13 cellular contexts compared by ENCODE assay signal in genomic region chr6:116286773-116287358, GRCh38. TPM values are rescaled to one million over a fixed set of nuclear protein-coding genes. Genes with fewer than 3 reads are reported as not detected.
A peak's percentile ranks its signal among the peaks of the same experiment; 100 is the strongest.
DNase-seq lines count a peak whose midpoint lies in the region; ATAC-seq, FAIRE-seq and TF ChIP-seq lines count a peak whose summit lies in the region.
"Had no signal": no experiment of that assay in that cellular context is flagged by ENCODE, and none has a peak within 500 bp of the region (broad histone marks: within the 10 kb centered on the region; RNA-seq: fewer than 3 reads in every experiment).

No MANE protein-coding gene starts in this region.

- H3K23ac ChIP-seq in IMR-90 (ENCODE audit: low read depth, low read length): no peak overlapping the region

- TF ChIP-seq EP300 in K562 (IDR thresholded peaks at IDR 0.05; ENCODE audit: low read length): no peak

- H3K4me3 ChIP-seq in IMR-90 (ENCODE audit: insufficient read depth, low read depth, low read length): no peak overlapping the region
- no peak overlapping the region for H3K4me3 ChIP-seq in K562
- H3K4me3 ChIP-seq in keratinocyte (ENCODE audit: control insufficient read depth in 2 of 3, extremely low read depth in 1 of 3, insufficient read depth in 2 of 3, low read depth in 1 of 3, low read length in 3 of 3): no peak overlapping the region
- H3K4me3 ChIP-seq: HAP-1, Peyer's patch had no signal

- H3K4ac ChIP-seq in IMR-90 (ENCODE audit: low read depth, low read length): no peak overlapping the region

- CTCF ChIA-PET in IMR-90 (lab: Yijun Ruan, JAX) (interaction anchor here (0.6 to 2.0 kb wide), 23 partner anchors 7 to 274 kb away, joined by 3 to 13 read pairs (median 6); partner anchors contain the start of genes CALHM5, DSE and TSPYL1), K562 (lab: Yijun Ruan, JAX; ENCODE audit: low intra/inter-chr PET ratio) (interaction anchor here (0.9 to 1.2 kb wide), 3 partner anchors 243 to 246 kb away, joined by 3 to 4 read pairs (median 3); no protein-coding TSS in a partner anchor)

- H3K27ac ChIP-seq in IMR-90 (ENCODE audit: insufficient read depth, low read length) (no peak overlapping the region), K562 (ENCODE audit: extremely low read depth, low read depth, low read length) (no peak overlapping the region), keratinocyte (ENCODE audit: control insufficient read depth, insufficient read depth, low read length) (peak overlapping the region; percentile 6)
- H3K27ac ChIP-seq: Peyer's patch had no signal

- H3K4me1 ChIP-seq in IMR-90 (ENCODE audit: control insufficient read depth, insufficient read depth, low read length) (no peaks in the 10 kb centered on the region; the same call in 1 of the 2 replicates), K562 (replicated peaks in 1 of 2; ENCODE audit: control insufficient read depth in 2 of 2, insufficient read depth in 2 of 2, low read length in 2 of 2) (no peaks in the 10 kb centered on the region; a peak in 1 of 5 replicates), keratinocyte (ENCODE audit: control insufficient read depth, extremely low read depth, insufficient read depth, low read length) (peaks cover 4% of the 10 kb centered on the region)
- H3K4me1 ChIP-seq: HAP-1, Peyer's patch had no signal

- H4K8ac ChIP-seq in IMR-90 (ENCODE audit: low read depth in 2 of 2, low read length in 2 of 2): no peak overlapping the region

- H3K9ac ChIP-seq in IMR-90 (ENCODE audit: low read depth, low read length): no peak overlapping the region
- H3K9ac ChIP-seq in K562 (ENCODE audit: insufficient read depth in 1 of 2, low read depth in 2 of 2, low read length in 2 of 2): no peak overlapping the region
- no peak overlapping the region for H3K9ac ChIP-seq in keratinocyte (ENCODE audit: control insufficient read depth, extremely low read depth, insufficient read depth, low read length)

- H2BK20ac ChIP-seq in IMR-90 (ENCODE audit: low read depth, low read length): no peak overlapping the region

- BruUV-seq in IMR-90 (replicated peaks; lab: Mats Ljungman, UMichigan) (no TSS peak), K562 (replicated peaks; lab: Mats Ljungman, UMichigan) (no TSS peak)

- peaks cover 0 to 3% of the 10 kb centered on the region in 2 experiments; a peak in 1 of 4 replicates for H3K79me1 ChIP-seq in IMR-90 (ENCODE audit: low read depth in 1 of 2, low read length in 2 of 2)

- ATAC-seq in IMR-90 (ENCODE audit: low read depth): no peak
- peak; percentile 40; the same call in 1 of the 3 replicates for ATAC-seq in K562

- no peak overlapping the region for H2BK5ac ChIP-seq in IMR-90 (ENCODE audit: low read depth, low read length, poor library complexity, severe bottlenecking)

- H2AFZ ChIP-seq in IMR-90 (replicated peaks; ENCODE audit: low read length, poor library complexity) (no peak overlapping the region), K562 (ENCODE audit: low read depth, low read length) (no peak overlapping the region), keratinocyte (ENCODE audit: control insufficient read depth, low read length) (no peak overlapping the region)

- TF ChIP-seq RAD21 in IMR-90 (IDR thresholded peaks at IDR 0.05; ENCODE audit: low read length): no peak
- TF ChIP-seq RAD21 in K562 (CRISPR knock-in tag; conservative IDR thresholded peaks at IDR 0.05 in 1 of 2, IDR thresholded peaks at IDR 0.05 in 1 of 2): no peak

- no peak overlapping the region for H2BK15ac ChIP-seq in IMR-90 (ENCODE audit: low read depth, low read length)

- H3K4me2 ChIP-seq in IMR-90 (ENCODE audit: low read depth, low read length) (no peak overlapping the region), K562 (ENCODE audit: insufficient read depth, low read length) (no peak overlapping the region), keratinocyte (ENCODE audit: control insufficient read depth, extremely low read depth, insufficient read depth, low read depth, low read length) (no peak overlapping the region)

- H2AK9ac ChIP-seq in IMR-90 (replicated peaks; ENCODE audit: low read depth, low read length, poor library complexity): no peak overlapping the region

- no peak overlapping the region for H4K91ac ChIP-seq in IMR-90 (ENCODE audit: insufficient read depth, low read depth, low read length)

- H3K9me3 ChIP-seq in IMR-90 (ENCODE audit: control insufficient read depth, insufficient read depth, low read length) (no peaks in the 10 kb centered on the region), K562 (replicated peaks; ENCODE audit: control insufficient read depth, insufficient read depth, low read depth, low read length) (no peaks in the 10 kb centered on the region), keratinocyte (ENCODE audit: control insufficient read depth, low read depth, low read length) (no peaks in the 10 kb centered on the region)
- H3K9me3 ChIP-seq: HAP-1, Peyer's patch had no signal

- POLR2A ChIA-PET in IMR-90 (lab: Charles Lee; ENCODE audit: unreplicated experiment) (interaction anchor here (0.5 to 0.6 kb wide), 2 partner anchors 85 to 118 kb away, joined by 3 to 5 read pairs; no protein-coding TSS in a partner anchor), K562 (lab: Yijun Ruan, JAX) (no interaction called here)

- H3K36me3 ChIP-seq in IMR-90 (ENCODE audit: control insufficient read depth, insufficient read depth, low read length) (no peaks in the 10 kb centered on the region), K562 (ENCODE audit: control insufficient read depth, insufficient read depth, low read length) (no peaks in the 10 kb centered on the region), keratinocyte (ENCODE audit: control insufficient read depth in 2 of 2, extremely low read depth in 1 of 2, insufficient read depth in 2 of 2, low read length in 2 of 2) (no peaks in the 10 kb centered on the region)
- H3K36me3 ChIP-seq: HAP-1, Peyer's patch had no signal

- dilution Hi-C loops in IMR-90 (cut with HindIII; ENCODE audit: low sequenced_read_pairs, unreplicated experiment) (no loop called here), keratinocyte (cut with MboI; ENCODE audit: extremely low pct_ligation_motif_present, low sequenced_read_pairs) (no loop called here)

- H4K20me1 ChIP-seq in IMR-90 (ENCODE audit: insufficient read depth, low read length): no peaks in the 10 kb centered on the region
- H4K20me1 ChIP-seq in K562 (replicated peaks; ENCODE audit: control insufficient read depth, insufficient read depth, low read length): no peaks in the 10 kb centered on the region
- no peaks in the 10 kb centered on the region for H4K20me1 ChIP-seq in keratinocyte (ENCODE audit: control insufficient read depth, extremely low read depth, insufficient read depth, low read length)

- H3K79me2 ChIP-seq in K562 (ENCODE audit: control insufficient read depth, insufficient read depth, low read length): no peaks in the 10 kb centered on the region
- no peaks in the 10 kb centered on the region for H3K79me2 ChIP-seq in keratinocyte (ENCODE audit: control insufficient read depth, insufficient read depth, low read length)

- H3K56ac ChIP-seq in IMR-90 (ENCODE audit: extremely low read depth, insufficient read depth, low read length): no peak overlapping the region

- DNase-seq in GM12892 (ENCODE audit: insufficient read length) (no peak), IMR-90 (peak; percentile 25), K562 (ENCODE audit: extremely low read depth in 1 of 4, low spot score in 3 of 4) (no peak), keratinocyte (ENCODE audit: low read depth, low spot score) (no peak), NCI-H345 (lab: John Stamatoyannopoulos, UW) (no peak)
- no peak for DNase-seq in activated CD8-positive, alpha-beta memory T cell treated with anti-CD3 and anti-CD28 coated beads for 24 hours
- DNase-seq in stimulated activated CD4-positive, alpha-beta T cell treated with anti-CD3 and anti-CD28 coated beads, Interleukin-2, amount 100 ng/mL, for 48 hours: no peak
- DNase-seq: DND-41, NCI-H187, NCI-H524 treated with DMSO at 0.1 percent for 48 hours, Peyer's patch, Right ventricle myocardium superior had no signal

- no peak overlapping the region for H3K18ac ChIP-seq in IMR-90 (ENCODE audit: low read depth, low read length)

- no peak overlapping the region for H3K14ac ChIP-seq in IMR-90 (replicated peaks; ENCODE audit: low read depth, low read length)

- no peak for TF ChIP-seq POLR2A in GM12892 (IDR thresholded peaks at IDR 0.05; ENCODE audit: low read depth, low read length)
- TF ChIP-seq POLR2A in IMR-90 (IDR thresholded peaks at IDR 0.05; ENCODE audit: low read depth, low read length): no peak
- TF ChIP-seq POLR2A in K562 (conservative IDR thresholded peaks at IDR 0.05): no peak

- H3K9me1 ChIP-seq in IMR-90 (ENCODE audit: insufficient read depth, low read length) (no peaks in the 10 kb centered on the region), K562 (ENCODE audit: control insufficient read depth, insufficient read depth, low read length) (no peaks in the 10 kb centered on the region), keratinocyte (ENCODE audit: control insufficient read depth, extremely low read depth, insufficient read depth, low read length) (no peaks in the 10 kb centered on the region)

- TF ChIP-seq CTCF in IMR-90 (conservative IDR thresholded peaks at IDR 0.05; ENCODE audit: low read depth, low read length) (no peak), K562 (IDR thresholded peaks at IDR 0.05 in 2 of 3, conservative IDR thresholded peaks at IDR 0.05 in 1 of 3; ENCODE audit: insufficient read depth in 2 of 3, low read depth in 1 of 3, low read length in 3 of 3) (no peak), keratinocyte (optimal IDR thresholded peaks at IDR 0.05 in 1 of 3, IDR thresholded peaks at IDR 0.05 in 1 of 3, conservative IDR thresholded peaks at IDR 0.05 in 1 of 3; ENCODE audit: extremely low read depth in 1 of 3, insufficient read depth in 2 of 3, low read length in 3 of 3) (no peak)

- FAIRE-seq in GM12892 (lab: Jason Lieb, UNC): peak; percentile 38
- FAIRE-seq in K562 (lab: Jason Lieb, UNC): no peak
- FAIRE-seq in keratinocyte (lab: Jason Lieb, UNC): no peak

- no peak overlapping the region for H2AK5ac ChIP-seq in IMR-90 (ENCODE audit: low read depth, low read length)

- in situ Hi-C loops in IMR-90 (cut with MboI; ENCODE audit: low sequenced_read_pairs): loop anchor here (25.0 kb wide), 1 partner anchor 150 kb away; no protein-coding TSS in a partner anchor
- in situ Hi-C loops in K562 (cut with MboI): loop anchor here (10.0 kb wide), 1 partner anchor 268 kb away; the partner anchor contains the start of gene CALHM4

- intact Hi-C loops in IMR-90 (cut with micrococcal nuclease) (loop anchor here (1.0 to 5.0 kb wide), 4 partner anchors 85 to 274 kb away; partner anchors contain the start of gene DSE), K562 (cut with micrococcal nuclease) (loop anchor here (1.0 to 2.0 kb wide), 2 partner anchors 245 to 274 kb away; no protein-coding TSS in a partner anchor)

- H4K5ac ChIP-seq in IMR-90 (ENCODE audit: low read depth, low read length): no peak overlapping the region

- no peak overlapping the region for H2BK120ac ChIP-seq in IMR-90 (ENCODE audit: low read depth, low read length)

- H3K27me3 ChIP-seq in IMR-90 (ENCODE audit: control insufficient read depth, insufficient read depth, low read length): no peaks in the 10 kb centered on the region
- H3K27me3 ChIP-seq in K562 (ENCODE audit: control insufficient read depth in 2 of 2, insufficient read depth in 2 of 2, low read length in 2 of 2): 0 out of 5 replicates have a peak, but pooled peaks cover 0 to 3% of the 10 kb centered on the region in 2 experiments
- H3K27me3 ChIP-seq in keratinocyte (ENCODE audit: control insufficient read depth, extremely low read depth, insufficient read depth, low read length): no peaks in the 10 kb centered on the region

- WGBS in IMR-90 (ENCODE audit: extremely low coverage in 2 of 2, insufficient read length in 1 of 2), 2 experiments: no CpG with 5 or more reads among the region's 1 CpG
- WGBS in K562 (ENCODE audit: insufficient coverage, low coverage, missing lambda C conversion rate): 0% methylated on average over 1 of the region's 1 CpG

RNA-seq across cellular contexts. Expression of gene TSPYL1, which starts 7.1 kb away (rescaled TPM):
- polyA plus RNA-seq in GM12892 (2012; ENCODE audit: missing spikeins): 25.5 TPM
- 111 and 121 TPM in 2 replicates for total RNA-seq in IMR-90 (2012; rRNA removed)
- 30.1 and 32.4 TPM in 2 replicates for polyA plus RNA-seq in IMR-90 (2012; rRNA removed)
- polyA plus RNA-seq in IMR-90 (2012; cell fraction: cytosol; rRNA removed): 19.1 and 19.2 TPM in 2 replicates
- 7.1 and 14.7 TPM in 2 replicates for polyA plus RNA-seq in IMR-90 (2012; cell fraction: nucleus; rRNA removed; ENCODE audit: low replicate concordance)
- 23.0 and 28.7 TPM in 2 replicates for total RNA-seq in K562 (2011; cell fraction: chromatin; rRNA removed; ENCODE audit: low replicate concordance)
- 18.7 and 19.7 TPM in 2 replicates for total RNA-seq in K562 (2011; cell fraction: nucleolus; rRNA removed)
- 25.7 and 28.0 TPM in 2 replicates for total RNA-seq in K562 (2011; cell fraction: nucleoplasm; rRNA removed)
- 42.7 and 47.8 TPM in 2 replicates for total RNA-seq in K562 (2014; rRNA removed)
- total RNA-seq in K562 (2014; rRNA removed; fragmentation: Illumina TruSeq; extraction: Trizol): 44.8 and 47.9 TPM in 2 replicates
- 47.8 and 49.3 TPM in 2 replicates for total RNA-seq in K562 (2015; rRNA removed; fragmentation: Illumina TruSeq; extraction: Trizol)
- total RNA-seq in K562 (2021): 52.9 and 56.8 TPM in 2 replicates
- 28.2 and 28.5 TPM in 2 replicates for polyA plus RNA-seq in K562 (2011; rRNA removed)
- polyA plus RNA-seq in K562 (2011; cell fraction: cytosol; rRNA removed): 19.4 and 29.6 TPM in 2 replicates
- polyA plus RNA-seq in K562 (2011; cell fraction: nucleus; rRNA removed): 12.0 and 15.8 TPM in 2 replicates
- polyA plus RNA-seq in K562 (2012): 30.5 and 39.5 TPM in 2 replicates
- 33.9 and 36.6 TPM in 2 replicates for polyA plus RNA-seq in K562 (2014; fragmentation: Illumina TruSeq; extraction: Trizol)
- 10 to 100 TPM; 26.1 to 37.9 TPM for polyA plus RNA-seq in K562 (2014; fragmentation: Nextera tagmentation; extraction: Ambion mirVana)
- polyA plus RNA-seq in K562 (2014; rRNA removed): 23.1 and 26.6 TPM in 2 replicates
- polyA minus RNA-seq in K562 (2011; rRNA and poly(A)+ RNA removed): 65.9 and 69.6 TPM in 2 replicates
- polyA minus RNA-seq in K562 (2011; cell fraction: cytosol; rRNA and poly(A)+ RNA removed): 26.6 and 31.6 TPM in 2 replicates
- polyA minus RNA-seq in K562 (2011; cell fraction: nucleus; rRNA and poly(A)+ RNA removed): 8.6 and 20.3 TPM in 2 replicates
- 64.5 to 97.3 TPM (median 75.6 TPM) in 3 replicates for polyA plus RNA-seq in keratinocyte
- polyA plus RNA-seq in keratinocyte (2011; ENCODE audit: low read depth): 33.1 TPM
- polyA plus RNA-seq in keratinocyte (2011; cell fraction: cytosol; rRNA removed): 54.2 and 77.6 TPM in 2 replicates
- polyA plus RNA-seq in keratinocyte (2011; cell fraction: nucleus; rRNA removed): 85.3 and 92.0 TPM in 2 replicates
- 50.3 and 82.1 TPM in 2 replicates for polyA plus RNA-seq in keratinocyte (2012; ENCODE audit: low replicate concordance)
- 67.5 to 171 TPM (median 169 TPM) in 3 replicates for polyA minus RNA-seq in keratinocyte
- polyA minus RNA-seq in keratinocyte (2011; cell fraction: cytosol; rRNA and poly(A)+ RNA removed): 111 TPM
- 67.2 and 97.4 TPM in 2 replicates for polyA minus RNA-seq in keratinocyte (2011; cell fraction: nucleus; rRNA and poly(A)+ RNA removed)

RNA-seq across cellular contexts. Expression of gene TSPYL4, which starts 33.0 kb away (rescaled TPM):
- polyA plus RNA-seq in GM12892 (2012; ENCODE audit: missing spikeins): 13.1 TPM
- 22.0 and 23.1 TPM in 2 replicates for total RNA-seq in IMR-90 (2012; rRNA removed)
- 29.0 and 29.9 TPM in 2 replicates for polyA plus RNA-seq in IMR-90 (2012; rRNA removed)
- polyA plus RNA-seq in IMR-90 (2012; cell fraction: cytosol; rRNA removed): 11.5 and 20.0 TPM in 2 replicates
- 21.8 and 63.1 TPM in 2 replicates for polyA plus RNA-seq in IMR-90 (2012; cell fraction: nucleus; rRNA removed; ENCODE audit: low replicate concordance)
- total RNA-seq in K562 (2011; cell fraction: chromatin; rRNA removed; ENCODE audit: low replicate concordance): 17.3 and 19.2 TPM in 2 replicates
- total RNA-seq in K562 (2011; cell fraction: nucleolus; rRNA removed): 12.0 and 12.3 TPM in 2 replicates
- 16.4 and 18.7 TPM in 2 replicates for total RNA-seq in K562 (2011; cell fraction: nucleoplasm; rRNA removed)
- 9.1 and 9.3 TPM in 2 replicates for total RNA-seq in K562 (2014; rRNA removed)
- total RNA-seq in K562 (2014; rRNA removed; fragmentation: Illumina TruSeq; extraction: Trizol): 5.3 and 6.4 TPM in 2 replicates
- total RNA-seq in K562 (2015; rRNA removed; fragmentation: Illumina TruSeq; extraction: Trizol): 6.3 and 6.5 TPM in 2 replicates
- 10.4 and 10.9 TPM in 2 replicates for total RNA-seq in K562 (2021)
- polyA plus RNA-seq in K562 (2011; rRNA removed): 18.0 and 18.7 TPM in 2 replicates
- 13.8 and 21.9 TPM in 2 replicates for polyA plus RNA-seq in K562 (2011; cell fraction: cytosol; rRNA removed)
- polyA plus RNA-seq in K562 (2011; cell fraction: nucleus; rRNA removed): 33.6 and 39.4 TPM in 2 replicates
- 9.2 and 11.1 TPM in 2 replicates for polyA plus RNA-seq in K562 (2012)
- polyA plus RNA-seq in K562 (2014; fragmentation: Illumina TruSeq; extraction: Trizol): 12.1 and 13.5 TPM in 2 replicates
- under 1 TPM; 0.69 to 0.81 TPM for polyA plus RNA-seq in K562 (2014; fragmentation: Nextera tagmentation; extraction: Ambion mirVana)
- 12.9 and 13.0 TPM in 2 replicates for polyA plus RNA-seq in K562 (2014; rRNA removed)
- polyA minus RNA-seq in K562 (2011; rRNA and poly(A)+ RNA removed): 14.5 and 16.2 TPM in 2 replicates
- polyA minus RNA-seq in K562 (2011; cell fraction: cytosol; rRNA and poly(A)+ RNA removed): 5.5 and 5.6 TPM in 2 replicates
- 7.8 and 12.4 TPM in 2 replicates for polyA minus RNA-seq in K562 (2011; cell fraction: nucleus; rRNA and poly(A)+ RNA removed)
- 6.2 to 8.3 TPM (median 8.1 TPM) in 3 replicates for polyA plus RNA-seq in keratinocyte
- polyA plus RNA-seq in keratinocyte (2011; ENCODE audit: low read depth): 1.3 TPM
- polyA plus RNA-seq in keratinocyte (2011; cell fraction: cytosol; rRNA removed): 2.7 and 3.9 TPM in 2 replicates
- polyA plus RNA-seq in keratinocyte (2011; cell fraction: nucleus; rRNA removed): 22.1 and 23.0 TPM in 2 replicates
- 4.9 and 7.5 TPM in 2 replicates for polyA plus RNA-seq in keratinocyte (2012; ENCODE audit: low replicate concordance)
- 3.6 to 9.1 TPM (median 7.6 TPM) in 3 replicates for polyA minus RNA-seq in keratinocyte
- 3.5 TPM for polyA minus RNA-seq in keratinocyte (2011; cell fraction: cytosol; rRNA and poly(A)+ RNA removed)
- polyA minus RNA-seq in keratinocyte (2011; cell fraction: nucleus; rRNA and poly(A)+ RNA removed): 4.2 and 5.7 TPM in 2 replicates
